In the genomic region with DNA sequence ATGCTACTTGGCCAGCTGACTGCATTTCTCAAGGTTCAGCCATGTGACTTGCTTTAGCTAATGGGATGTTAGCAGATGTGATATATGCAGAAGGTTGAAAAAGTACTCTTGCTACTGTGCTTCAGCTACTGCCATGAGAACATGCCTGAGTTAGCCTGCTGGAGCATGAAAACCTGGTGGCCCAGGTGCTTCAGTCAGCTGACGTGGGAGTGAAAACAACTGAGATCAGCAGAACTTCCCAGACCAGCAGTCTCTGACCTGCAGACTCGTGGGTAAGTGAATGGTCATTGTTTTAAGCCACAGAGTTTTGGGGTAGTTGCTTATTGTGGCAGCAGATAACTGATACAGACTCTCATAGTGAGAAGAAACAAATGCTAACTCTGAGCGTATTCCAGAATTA, we compare ENCODE assay signal across 27 cellular contexts.
"Had no signal": no experiment of that assay in that cellular context is flagged by ENCODE, and none has a peak within 500 bp of the region (broad histone marks: within the 10 kb centered on the region; RNA-seq: fewer than 3 reads in every experiment).

No MANE protein-coding gene starts in this region.

- H3K4me3 ChIP-seq: K562, PC-9, Peyer's patch, SJSA1, SK-N-MC had no signal

- DNase-seq: NCI-H1092; NCI-H1105 treated with DMSO at 0.1 percent for 48 hours; NCI-H1417 treated with DMSO at 0.1 percent for 48 hours; NCI-H146; NCI-H1694 treated with DMSO at 0.1 percent for 48 hours; NCI-H1930; NCI-H2081; NCI-H2107; NCI-H226; NCI-H446; NCI-H510A; NCI-H524 treated with DMSO at 0.1 percent for 48 hours; NCI-H69; NCI-H774; NK-92 treated with Interleukin-12 subunit alpha and Interleukin-12 subunit beta, amount 100 ng/mL, for 24 hours; OCI-M1; PC-9; Peyer's patch; Right ventricle myocardium superior; SIG-M5; SW 1271; T-cell had no signal

- H3K4me2 ChIP-seq: KMS-11, PC-9 had no signal

- H3K4me1 ChIP-seq: Peyer's patch, SJSA1 had no signal

- ATAC-seq: K562, T-cell had no signal

- H2AFZ ChIP-seq: PC-9 had no signal

- H3K27me3 ChIP-seq: Peyer's patch, SJSA1 had no signal

- H3K36me3 ChIP-seq: Peyer's patch, SJSA1 had no signal

- H3K9ac ChIP-seq: KMS-11 had no signal

- H3K9me3 ChIP-seq: Peyer's patch, SJSA1 had no signal

- H3K27ac ChIP-seq: HL-60, KMS-11, PC-9, Peyer's patch, SJSA1, SK-N-MC had no signal
